ENCODE assay signal across 8 cellular contexts in genomic region chr17:81386141-81386645, GRCh38. TPM values are rescaled to one million over a fixed set of nuclear protein-coding genes. Genes with fewer than 3 reads are reported as not detected.
A peak's percentile ranks its signal among the peaks of the same experiment; 100 is the strongest.
DNase-seq lines count a peak whose midpoint lies in the region; ATAC-seq and TF ChIP-seq lines count a peak whose summit lies in the region.

No MANE protein-coding gene starts in this region.

- ATAC-seq in right lobe of liver: peak in 3 of 4 donors; percentile 9 to 37 (median 24)

- H3K27me3 ChIP-seq in right lobe of liver (no peaks in the 10 kb centered on the region), suprapubic skin (no peaks in the 10 kb centered on the region)

- peak overlapping the region; percentile 17 for H3K4me3 Mint-ChIP-seq in T-helper 1 cell treated with Interleukin-12 subunit alpha and Interleukin-12 subunit beta and Interleukin-4 antibody, amounts not matched to agents 30 μg/mL and 1 μg/mL, for 36 hours

- no peaks in the 10 kb centered on the region for H3K4me1 Mint-ChIP-seq in T-helper 1 cell treated with Interleukin-12 subunit alpha and Interleukin-12 subunit beta and Interleukin-4 antibody, amounts not matched to agents 30 μg/mL and 1 μg/mL, for 36 hours (ENCODE audit: low read depth)

- H3K27ac Mint-ChIP-seq in T-helper 1 cell treated with Interleukin-12 subunit alpha and Interleukin-12 subunit beta and Interleukin-4 antibody, amounts not matched to agents 30 μg/mL and 1 μg/mL, for 36 hours: no peak overlapping the region

- peaks cover 33% of the 10 kb centered on the region for H3K27me3 Mint-ChIP-seq in T-helper 1 cell treated with Interleukin-12 subunit alpha and Interleukin-12 subunit beta and Interleukin-4 antibody, amounts not matched to agents 30 μg/mL and 1 μg/mL, for 36 hours (ENCODE audit: low read depth)

- H3K9me3 ChIP-seq in right lobe of liver (no peaks in the 10 kb centered on the region), suprapubic skin (no peaks in the 10 kb centered on the region)

- H3K4me3 ChIP-seq in right lobe of liver: peak overlapping the region; percentile 73 to 82 (median 73)
- H3K4me3 ChIP-seq in suprapubic skin: peak overlapping the region; percentile 87

- no peak for TF ChIP-seq EP300 in suprapubic skin (IDR thresholded peaks at IDR 0.05)

- intact Hi-C loops in right lobe of liver (cut with DNase I): loop anchor here in 1 of 2 donors (10.0 kb wide), 1 partner anchor 99 kb away; no protein-coding TSS in a partner anchor

- in situ Hi-C loops in ACHN (cut with HindIII; ENCODE audit: low pct_ligation_motif_present, low pct_unique_long_range_greater_than_20kb, low sequenced_read_pairs): no loop called here

- 33% methylated on average over 7 of the region's 15 CpGs for WGBS in right lobe of liver (ENCODE audit: insufficient coverage, low coverage, low lambda C conversion rate, missing lambda C conversion rate)
- WGBS in suprapubic skin: 32% methylated on average over 14 of the region's 15 CpGs

- no peaks in the 10 kb centered on the region for H3K36me3 Mint-ChIP-seq in T-helper 1 cell treated with Interleukin-12 subunit alpha and Interleukin-12 subunit beta and Interleukin-4 antibody, amounts not matched to agents 30 μg/mL and 1 μg/mL, for 36 hours (ENCODE audit: low read depth)

- H3K27ac ChIP-seq in right lobe of liver (peak overlapping the region; percentile 93 to 97 (median 96)), suprapubic skin (peak overlapping the region; percentile 92)

- TF ChIP-seq CTCF in right lobe of liver (IDR thresholded peaks at IDR 0.05): no peak
- TF ChIP-seq CTCF in suprapubic skin (IDR thresholded peaks at IDR 0.05): no peak

- TF ChIP-seq POLR2A in right lobe of liver (IDR thresholded peaks at IDR 0.05): no peak
- no peak for TF ChIP-seq POLR2A in suprapubic skin (IDR thresholded peaks at IDR 0.05)

- no peaks in the 10 kb centered on the region for H3K36me3 ChIP-seq in right lobe of liver
- H3K36me3 ChIP-seq in suprapubic skin: no peaks in the 10 kb centered on the region

- DNase-seq in T-helper 1 cell (no peak), astrocyte of the hippocampus (ENCODE audit: low read depth, low spot score) (peak; percentile 44), right lobe of liver (no peak), suprapubic skin (ENCODE audit: low spot score in 2 of 2) (no peak), ACHN (no peak), NCI-H128 (lab: John Stamatoyannopoulos, UW; ENCODE audit: unreplicated experiment) (no peak), DMS53 treated with DMSO at 0.1 percent for 48 hours (lab: John Stamatoyannopoulos, UW; ENCODE audit: unreplicated experiment) (no peak)

- H3K9me3 Mint-ChIP-seq in T-helper 1 cell treated with Interleukin-12 subunit alpha and Interleukin-12 subunit beta and Interleukin-4 antibody, amounts not matched to agents 30 μg/mL and 1 μg/mL, for 36 hours: no peaks in the 10 kb centered on the region

- peaks cover 0 to 28% (median 13%) of the 10 kb centered on the region in 4 donors for H3K4me1 ChIP-seq in right lobe of liver
- peaks cover 53% of the 10 kb centered on the region for H3K4me1 ChIP-seq in suprapubic skin

RNA-seq across cellular contexts. Expression of gene BAHCC1, which starts 9.1 kb away (rescaled TPM):
- total RNA-seq in right lobe of liver (1 to 10 TPM; 2.5 to 6.4 (median 4.9) TPM), suprapubic skin (10 to 100 TPM in 2 of 4 donors, 1 to 10 TPM in 2; 4.5 to 19.3 (median 12.2) TPM)
